1 cellular context compared by ENCODE assay signal in genomic region chr4:83124079-83124780, GRCh38.
TF ChIP-seq lines count a peak whose summit lies in the region.

No MANE protein-coding gene starts in this region.

TF ChIP-seq in GM12878, 131 proteins besides CTCF, POLR2A, EP300 and RAD21:
- peak; percentile 37; the same call in 1 of the 2 replicates for TF ChIP-seq SPI1 (IDR thresholded peaks at IDR 0.05; ENCODE audit: borderline replicate concordance, insufficient read depth, low read depth, low read length)
- TF ChIP-seq TCF12 (IDR thresholded peaks at IDR 0.05; ENCODE audit: low read depth, low read length) = 0 out of 2 replicates have a peak, but pooled peaks have one; percentile 32
- no peak for TF ChIP-seq RBBP5 (conservative IDR thresholded peaks at IDR 0.05)
TF ChIP-seq in GM12878: peak in this region for 2.
